Comparison of ENCODE assay signal across 1 cellular context in the genomic region with DNA sequence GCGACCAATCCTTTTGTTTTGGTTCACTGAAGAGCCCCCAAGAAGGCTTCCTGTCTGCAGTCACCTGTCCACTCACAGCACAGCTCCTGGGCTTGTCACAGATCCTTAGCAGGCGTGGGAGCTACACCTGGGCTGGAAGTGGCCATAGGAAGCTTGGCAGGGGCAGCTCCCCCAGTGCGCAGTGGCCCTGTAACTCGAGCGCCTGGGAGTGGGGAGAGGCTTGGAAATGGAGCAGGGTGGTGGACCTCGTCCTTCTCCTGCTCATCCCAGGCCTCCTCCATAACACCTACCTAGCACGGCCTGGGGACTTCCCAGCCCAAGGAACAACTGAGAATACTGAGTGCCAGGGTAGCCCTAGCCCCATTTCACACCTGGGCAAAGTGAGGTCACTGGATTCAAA.
TF ChIP-seq lines count a peak whose summit lies in the region.

No MANE protein-coding gene starts in this region.

TF ChIP-seq in HCT116, 20 proteins besides CTCF, POLR2A, EP300 and RAD21 (continued from another document):
- TF ChIP-seq REST (IDR thresholded peaks at IDR 0.05; ENCODE audit: low read depth) (no peak), FOSL1 (IDR thresholded peaks at IDR 0.05; ENCODE audit: low read depth) (no peak), SIN3A (IDR thresholded peaks at IDR 0.05; ENCODE audit: low read depth) (no peak), TCF7L2 (IDR thresholded peaks at IDR 0.05; ENCODE audit: borderline replicate concordance, extremely low read depth, insufficient read depth, insufficient read length) (no peak), JUND (IDR thresholded peaks at IDR 0.05) (no peak), YY1 (IDR thresholded peaks at IDR 0.05; ENCODE audit: extremely low read depth, insufficient replicate concordance, low read depth, low read length) (no peak), CEBPB (IDR thresholded peaks at IDR 0.05; ENCODE audit: low read depth) (no peak), ZNF274 (IDR thresholded peaks at IDR 0.05; ENCODE audit: low read depth, low read length) (no peak)
- TF ChIP-seq, protein P1, sequence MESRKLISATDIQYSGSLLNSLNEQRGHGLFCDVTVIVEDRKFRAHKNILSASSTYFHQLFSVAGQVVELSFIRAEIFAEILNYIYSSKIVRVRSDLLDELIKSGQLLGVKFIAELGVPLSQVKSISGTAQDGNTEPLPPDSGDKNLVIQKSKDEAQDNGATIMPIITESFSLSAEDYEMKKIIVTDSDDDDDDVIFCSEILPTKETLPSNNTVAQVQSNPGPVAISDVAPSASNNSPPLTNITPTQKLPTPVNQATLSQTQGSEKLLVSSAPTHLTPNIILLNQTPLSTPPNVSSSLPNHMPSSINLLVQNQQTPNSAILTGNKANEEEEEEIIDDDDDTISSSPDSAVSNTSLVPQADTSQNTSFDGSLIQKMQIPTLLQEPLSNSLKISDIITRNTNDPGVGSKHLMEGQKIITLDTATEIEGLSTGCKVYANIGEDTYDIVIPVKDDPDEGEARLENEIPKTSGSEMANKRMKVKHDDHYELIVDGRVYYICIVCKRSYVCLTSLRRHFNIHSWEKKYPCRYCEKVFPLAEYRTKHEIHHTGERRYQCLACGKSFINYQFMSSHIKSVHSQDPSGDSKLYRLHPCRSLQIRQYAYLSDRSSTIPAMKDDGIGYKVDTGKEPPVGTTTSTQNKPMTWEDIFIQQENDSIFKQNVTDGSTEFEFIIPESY (IDR thresholded peaks at IDR 0.05; ENCODE audit: extremely low read depth, insufficient replicate concordance, low read length) = no peak
